Comparison of ENCODE assay signal across 1 cellular context in the genomic region with DNA sequence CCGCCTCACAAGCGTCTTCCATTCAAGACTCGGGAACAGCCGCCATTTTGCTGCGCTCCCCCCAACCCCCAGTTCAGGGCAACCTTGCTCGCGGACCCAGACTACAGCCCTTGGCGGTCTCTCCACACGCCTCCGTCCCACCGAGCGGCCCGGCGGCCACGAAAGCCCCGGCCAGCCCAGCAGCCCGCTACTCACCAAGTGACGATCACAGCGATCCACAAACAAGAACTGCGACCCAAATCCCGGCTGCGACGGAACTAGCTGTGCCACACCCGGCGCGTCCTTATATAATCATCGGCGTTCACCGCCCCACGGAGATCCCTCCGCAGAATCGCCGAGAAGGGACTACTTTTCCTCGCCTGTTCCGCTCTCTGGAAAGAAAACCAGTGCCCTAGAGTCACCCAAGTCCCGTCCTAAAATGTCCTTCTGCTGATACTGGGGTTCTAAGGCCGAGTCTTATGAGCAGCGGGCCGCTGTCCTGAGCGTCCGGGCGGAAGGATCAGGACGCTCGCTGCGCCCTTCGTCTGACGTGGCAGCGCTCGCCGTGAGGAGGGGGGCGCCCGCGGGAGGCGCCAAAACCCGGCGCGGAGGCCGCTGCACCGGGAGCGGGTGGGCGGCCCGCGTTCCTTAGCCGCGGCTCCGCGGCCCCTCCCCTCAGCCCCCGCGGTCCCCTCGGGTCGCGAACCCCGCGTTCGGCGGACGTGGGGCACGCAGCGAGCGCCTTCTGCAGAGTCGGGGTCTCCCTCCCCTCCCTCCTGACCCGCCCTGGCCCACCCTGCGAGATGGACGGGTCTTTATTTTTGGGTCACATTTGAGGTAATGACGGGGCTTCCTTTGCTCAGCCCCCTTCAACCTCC.
TF ChIP-seq lines count a peak whose summit lies in the region.

A gene (minus strand): TSS at position 259 of the 857 bp plus-strand sequence. CDS start 879 bp downstream, outside the sequence.

TF ChIP-seq in HEK293, 187 proteins besides CTCF, POLR2A, EP300 and RAD21 (continued from another document and continues in another):
- TF ChIP-seq, protein P1, sequence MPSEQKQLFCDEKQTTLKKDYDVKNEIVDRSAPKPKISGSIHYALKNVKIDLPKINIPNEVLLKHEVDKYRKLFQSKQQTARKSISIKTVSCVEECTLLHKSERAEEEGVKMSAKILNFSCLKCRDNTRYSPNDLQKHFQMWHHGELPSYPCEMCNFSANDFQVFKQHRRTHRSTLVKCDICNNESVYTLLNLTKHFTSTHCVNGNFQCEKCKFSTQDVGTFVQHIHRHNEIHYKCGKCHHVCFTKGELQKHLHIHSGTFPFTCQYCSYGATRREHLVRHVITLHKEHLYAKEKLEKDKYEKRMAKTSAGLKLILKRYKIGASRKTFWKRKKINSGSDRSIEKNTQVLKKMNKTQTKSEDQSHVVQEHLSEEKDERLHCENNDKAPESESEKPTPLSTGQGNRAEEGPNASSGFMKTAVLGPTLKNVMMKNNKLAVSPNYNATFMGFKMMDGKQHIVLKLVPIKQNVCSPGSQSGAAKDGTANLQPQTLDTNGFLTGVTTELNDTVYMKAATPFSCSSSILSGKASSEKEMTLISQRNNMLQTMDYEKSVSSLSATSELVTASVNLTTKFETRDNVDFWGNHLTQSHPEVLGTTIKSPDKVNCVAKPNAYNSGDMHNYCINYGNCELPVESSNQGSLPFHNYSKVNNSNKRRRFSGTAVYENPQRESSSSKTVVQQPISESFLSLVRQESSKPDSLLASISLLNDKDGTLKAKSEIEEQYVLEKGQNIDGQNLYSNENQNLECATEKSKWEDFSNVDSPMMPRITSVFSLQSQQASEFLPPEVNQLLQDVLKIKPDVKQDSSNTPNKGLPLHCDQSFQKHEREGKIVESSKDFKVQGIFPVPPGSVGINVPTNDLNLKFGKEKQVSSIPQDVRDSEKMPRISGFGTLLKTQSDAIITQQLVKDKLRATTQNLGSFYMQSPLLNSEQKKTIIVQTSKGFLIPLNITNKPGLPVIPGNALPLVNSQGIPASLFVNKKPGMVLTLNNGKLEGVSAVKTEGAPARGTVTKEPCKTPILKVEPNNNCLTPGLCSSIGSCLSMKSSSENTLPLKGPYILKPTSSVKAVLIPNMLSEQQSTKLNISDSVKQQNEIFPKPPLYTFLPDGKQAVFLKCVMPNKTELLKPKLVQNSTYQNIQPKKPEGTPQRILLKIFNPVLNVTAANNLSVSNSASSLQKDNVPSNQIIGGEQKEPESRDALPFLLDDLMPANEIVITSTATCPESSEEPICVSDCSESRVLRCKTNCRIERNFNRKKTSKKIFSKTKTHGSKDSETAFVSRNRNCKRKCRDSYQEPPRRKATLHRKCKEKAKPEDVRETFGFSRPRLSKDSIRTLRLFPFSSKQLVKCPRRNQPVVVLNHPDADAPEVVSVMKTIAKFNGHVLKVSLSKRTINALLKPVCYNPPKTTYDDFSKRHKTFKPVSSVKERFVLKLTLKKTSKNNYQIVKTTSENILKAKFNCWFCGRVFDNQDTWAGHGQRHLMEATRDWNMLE (tag by site-specific recombination; conservative IDR thresholded peaks at IDR 0.05; ENCODE audit: low read depth), result peak; percentile 78
- TF ChIP-seq YY1 (tag by site-specific recombination; IDR thresholded peaks at IDR 0.05) (peak; percentile 85), ZBTB7A (tag by site-specific recombination; IDR thresholded peaks at IDR 0.05; ENCODE audit: low read depth) (peak; percentile 100), KLF10 (tag by site-specific recombination; IDR thresholded peaks at IDR 0.05) (peak; percentile 93), ZNF404 (tag by site-specific recombination; IDR thresholded peaks at IDR 0.05) (peak; percentile 80; the same call in 1 of the 2 replicates), ZNF155 (tag by site-specific recombination; IDR thresholded peaks at IDR 0.05) (no peak), ZNF433 (tag by site-specific recombination; IDR thresholded peaks at IDR 0.05; ENCODE audit: low read depth) (no peak), ZNF211 (tag by site-specific recombination; IDR thresholded peaks at IDR 0.05; ENCODE audit: low read depth) (no peak), MYNN (tag by site-specific recombination; IDR thresholded peaks at IDR 0.05; ENCODE audit: borderline replicate concordance) (peak; percentile 83; the same call in 1 of the 2 replicates), ZNF623 (tag by site-specific recombination; IDR thresholded peaks at IDR 0.05) (peak; percentile 66), ZNF394 (tag by site-specific recombination; IDR thresholded peaks at IDR 0.05; ENCODE audit: borderline replicate concordance) (peak; percentile 88), WT1 (tag by site-specific recombination; IDR thresholded peaks at IDR 0.05) (peak; percentile 91), ZNF133 (tag by site-specific recombination; IDR thresholded peaks at IDR 0.05) (no peak), ZNF350 (tag by site-specific recombination; IDR thresholded peaks at IDR 0.05) (no peak), ZNF707 (tag by site-specific recombination; IDR thresholded peaks at IDR 0.05) (no peak), ZNF629 (tag by site-specific recombination; IDR thresholded peaks at IDR 0.05) (peak; percentile 98), SCRT1 (tag by site-specific recombination; IDR thresholded peaks at IDR 0.05; ENCODE audit: borderline replicate concordance) (peak; percentile 92), ZNF544 (tag by site-specific recombination; IDR thresholded peaks at IDR 0.05) (no peak), SP3 (tag by site-specific recombination; IDR thresholded peaks at IDR 0.05) (peak; percentile 99), ZNF473 (tag by site-specific recombination; IDR thresholded peaks at IDR 0.05) (no peak), ZNF335 (tag by site-specific recombination; conservative IDR thresholded peaks at IDR 0.05) (peak; percentile 99), ZIC2 (tag by site-specific recombination; IDR thresholded peaks at IDR 0.05) (peak; percentile 90), ZSCAN23 (tag by site-specific recombination; IDR thresholded peaks at IDR 0.05) (peak; percentile 99), ZNF658 (tag by site-specific recombination; IDR thresholded peaks at IDR 0.05) (peak; percentile 90; the same call in 1 of the 2 replicates), ZFP69B (tag by site-specific recombination; IDR thresholded peaks at IDR 0.05) (peak; percentile 94), ZNF585B (tag by site-specific recombination; IDR thresholded peaks at IDR 0.05) (no peak), ZNF548 (tag by site-specific recombination; IDR thresholded peaks at IDR 0.05) (0 out of 2 replicates have a peak, but pooled peaks have one; percentile 4), ZFP41 (tag by site-specific recombination; IDR thresholded peaks at IDR 0.05; ENCODE audit: borderline replicate concordance) (0 out of 2 replicates have a peak, but pooled peaks have one; percentile 75), ZNF555 (tag by site-specific recombination; conservative IDR thresholded peaks at IDR 0.05) (no peak)
- TF ChIP-seq, protein P2, sequence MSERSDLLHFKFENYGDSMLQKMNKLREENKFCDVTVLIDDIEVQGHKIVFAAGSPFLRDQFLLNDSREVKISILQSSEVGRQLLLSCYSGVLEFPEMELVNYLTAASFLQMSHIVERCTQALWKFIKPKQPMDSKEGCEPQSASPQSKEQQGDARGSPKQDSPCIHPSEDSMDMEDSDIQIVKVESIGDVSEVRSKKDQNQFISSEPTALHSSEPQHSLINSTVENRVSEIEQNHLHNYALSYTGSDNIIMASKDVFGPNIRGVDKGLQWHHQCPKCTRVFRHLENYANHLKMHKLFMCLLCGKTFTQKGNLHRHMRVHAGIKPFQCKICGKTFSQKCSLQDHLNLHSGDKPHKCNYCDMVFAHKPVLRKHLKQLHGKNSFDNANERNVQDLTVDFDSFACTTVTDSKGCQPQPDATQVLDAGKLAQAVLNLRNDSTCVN (tag by site-specific recombination; optimal IDR thresholded peaks at IDR 0.05), result peak; percentile 90
- TF ChIP-seq, protein P3, sequence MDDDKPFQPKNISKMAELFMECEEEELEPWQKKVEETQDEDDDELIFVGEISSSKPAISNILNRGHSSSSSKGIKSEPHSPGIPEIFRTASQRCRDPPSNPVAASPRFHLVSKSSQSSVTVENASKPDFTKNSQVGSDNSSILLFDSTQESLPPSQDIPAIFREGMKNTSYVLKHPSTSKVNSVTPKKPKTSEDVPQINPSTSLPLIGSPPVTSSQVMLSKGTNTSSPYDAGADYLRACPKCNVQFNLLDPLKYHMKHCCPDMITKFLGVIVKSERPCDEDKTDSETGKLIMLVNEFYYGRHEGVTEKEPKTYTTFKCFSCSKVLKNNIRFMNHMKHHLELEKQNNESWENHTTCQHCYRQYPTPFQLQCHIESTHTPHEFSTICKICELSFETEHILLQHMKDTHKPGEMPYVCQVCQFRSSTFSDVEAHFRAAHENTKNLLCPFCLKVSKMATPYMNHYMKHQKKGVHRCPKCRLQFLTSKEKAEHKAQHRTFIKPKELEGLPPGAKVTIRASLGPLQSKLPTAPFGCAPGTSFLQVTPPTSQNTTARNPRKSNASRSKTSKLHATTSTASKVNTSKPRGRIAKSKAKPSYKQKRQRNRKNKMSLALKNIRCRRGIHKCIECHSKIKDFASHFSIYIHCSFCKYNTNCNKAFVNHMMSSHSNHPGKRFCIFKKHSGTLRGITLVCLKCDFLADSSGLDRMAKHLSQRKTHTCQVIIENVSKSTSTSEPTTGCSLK (tag by site-specific recombination; IDR thresholded peaks at IDR 0.05), result no peak
- TF ChIP-seq, protein P4, sequence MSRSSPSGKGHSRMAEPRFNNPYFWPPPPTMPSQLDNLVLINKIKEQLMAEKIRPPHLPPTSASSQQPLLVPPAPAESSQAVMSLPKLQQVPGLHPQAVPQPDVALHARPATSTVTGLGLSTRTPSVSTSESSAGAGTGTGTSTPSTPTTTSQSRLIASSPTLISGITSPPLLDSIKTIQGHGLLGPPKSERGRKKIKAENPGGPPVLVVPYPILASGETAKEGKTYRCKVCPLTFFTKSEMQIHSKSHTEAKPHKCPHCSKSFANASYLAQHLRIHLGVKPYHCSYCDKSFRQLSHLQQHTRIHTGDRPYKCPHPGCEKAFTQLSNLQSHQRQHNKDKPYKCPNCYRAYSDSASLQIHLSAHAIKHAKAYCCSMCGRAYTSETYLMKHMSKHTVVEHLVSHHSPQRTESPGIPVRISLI (tag by site-specific recombination; IDR thresholded peaks at IDR 0.05), result no peak
- TF ChIP-seq, protein P5, sequence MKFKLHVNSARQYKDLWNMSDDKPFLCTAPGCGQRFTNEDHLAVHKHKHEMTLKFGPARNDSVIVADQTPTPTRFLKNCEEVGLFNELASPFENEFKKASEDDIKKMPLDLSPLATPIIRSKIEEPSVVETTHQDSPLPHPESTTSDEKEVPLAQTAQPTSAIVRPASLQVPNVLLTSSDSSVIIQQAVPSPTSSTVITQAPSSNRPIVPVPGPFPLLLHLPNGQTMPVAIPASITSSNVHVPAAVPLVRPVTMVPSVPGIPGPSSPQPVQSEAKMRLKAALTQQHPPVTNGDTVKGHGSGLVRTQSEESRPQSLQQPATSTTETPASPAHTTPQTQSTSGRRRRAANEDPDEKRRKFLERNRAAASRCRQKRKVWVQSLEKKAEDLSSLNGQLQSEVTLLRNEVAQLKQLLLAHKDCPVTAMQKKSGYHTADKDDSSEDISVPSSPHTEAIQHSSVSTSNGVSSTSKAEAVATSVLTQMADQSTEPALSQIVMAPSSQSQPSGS (tag by site-specific recombination; IDR thresholded peaks at IDR 0.05; ENCODE audit: low read depth), result peak; percentile 86
- TF ChIP-seq, protein P6, sequence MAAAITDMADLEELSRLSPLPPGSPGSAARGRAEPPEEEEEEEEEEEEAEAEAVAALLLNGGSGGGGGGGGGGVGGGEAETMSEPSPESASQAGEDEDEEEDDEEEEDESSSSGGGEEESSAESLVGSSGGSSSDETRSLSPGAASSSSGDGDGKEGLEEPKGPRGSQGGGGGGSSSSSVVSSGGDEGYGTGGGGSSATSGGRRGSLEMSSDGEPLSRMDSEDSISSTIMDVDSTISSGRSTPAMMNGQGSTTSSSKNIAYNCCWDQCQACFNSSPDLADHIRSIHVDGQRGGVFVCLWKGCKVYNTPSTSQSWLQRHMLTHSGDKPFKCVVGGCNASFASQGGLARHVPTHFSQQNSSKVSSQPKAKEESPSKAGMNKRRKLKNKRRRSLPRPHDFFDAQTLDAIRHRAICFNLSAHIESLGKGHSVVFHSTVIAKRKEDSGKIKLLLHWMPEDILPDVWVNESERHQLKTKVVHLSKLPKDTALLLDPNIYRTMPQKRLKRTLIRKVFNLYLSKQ (tag by site-specific recombination; IDR thresholded peaks at IDR 0.05; ENCODE audit: borderline replicate concordance), result no peak; the same call in 1 of the 2 replicates
- TF ChIP-seq, protein P7, sequence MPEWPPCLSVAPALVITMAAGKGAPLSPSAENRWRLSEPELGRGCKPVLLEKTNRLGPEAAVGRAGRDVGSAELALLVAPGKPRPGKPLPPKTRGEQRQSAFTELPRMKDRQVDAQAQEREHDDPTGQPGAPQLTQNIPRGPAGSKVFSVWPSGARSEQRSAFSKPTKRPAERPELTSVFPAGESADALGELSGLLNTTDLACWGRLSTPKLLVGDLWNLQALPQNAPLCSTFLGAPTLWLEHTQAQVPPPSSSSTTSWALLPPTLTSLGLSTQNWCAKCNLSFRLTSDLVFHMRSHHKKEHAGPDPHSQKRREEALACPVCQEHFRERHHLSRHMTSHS (tag by site-specific recombination; IDR thresholded peaks at IDR 0.05), result peak; percentile 89; the same call in 1 of the 2 replicates
- TF ChIP-seq, protein P8, sequence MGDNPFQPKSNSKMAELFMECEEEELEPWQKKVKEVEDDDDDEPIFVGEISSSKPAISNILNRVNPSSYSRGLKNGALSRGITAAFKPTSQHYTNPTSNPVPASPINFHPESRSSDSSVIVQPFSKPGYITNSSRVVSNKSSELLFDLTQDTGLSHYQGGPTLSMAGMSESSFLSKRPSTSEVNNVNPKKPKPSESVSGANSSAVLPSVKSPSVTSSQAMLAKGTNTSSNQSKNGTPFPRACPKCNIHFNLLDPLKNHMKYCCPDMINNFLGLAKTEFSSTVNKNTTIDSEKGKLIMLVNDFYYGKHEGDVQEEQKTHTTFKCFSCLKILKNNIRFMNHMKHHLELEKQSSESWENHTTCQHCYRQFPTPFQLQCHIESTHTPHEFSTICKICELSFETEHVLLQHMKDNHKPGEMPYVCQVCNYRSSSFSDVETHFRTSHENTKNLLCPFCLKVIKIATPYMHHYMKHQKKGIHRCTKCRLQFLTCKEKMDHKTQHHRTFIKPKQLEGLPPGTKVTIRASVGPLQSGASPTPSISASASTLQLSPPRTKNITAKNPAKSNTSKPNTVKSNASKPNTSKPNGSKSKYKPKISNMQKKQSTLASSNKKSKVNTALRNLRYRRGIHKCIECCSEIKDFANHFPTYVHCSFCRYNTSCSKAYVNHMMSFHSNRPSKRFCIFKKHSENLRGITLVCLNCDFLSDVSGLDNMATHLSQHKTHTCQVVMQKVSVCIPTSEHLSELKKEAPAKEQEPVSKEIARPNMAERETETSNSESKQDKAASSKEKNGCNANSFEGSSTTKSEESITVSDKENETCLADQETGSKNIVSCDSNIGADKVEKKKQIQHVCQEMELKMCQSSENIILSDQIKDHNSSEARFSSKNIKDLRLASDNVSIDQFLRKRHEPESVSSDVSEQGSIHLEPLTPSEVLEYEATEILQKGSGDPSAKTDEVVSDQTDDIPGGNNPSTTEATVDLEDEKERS (tag by site-specific recombination; IDR thresholded peaks at IDR 0.05), result peak; percentile 65; the same call in 1 of the 2 replicates
- TF ChIP-seq, protein P9, sequence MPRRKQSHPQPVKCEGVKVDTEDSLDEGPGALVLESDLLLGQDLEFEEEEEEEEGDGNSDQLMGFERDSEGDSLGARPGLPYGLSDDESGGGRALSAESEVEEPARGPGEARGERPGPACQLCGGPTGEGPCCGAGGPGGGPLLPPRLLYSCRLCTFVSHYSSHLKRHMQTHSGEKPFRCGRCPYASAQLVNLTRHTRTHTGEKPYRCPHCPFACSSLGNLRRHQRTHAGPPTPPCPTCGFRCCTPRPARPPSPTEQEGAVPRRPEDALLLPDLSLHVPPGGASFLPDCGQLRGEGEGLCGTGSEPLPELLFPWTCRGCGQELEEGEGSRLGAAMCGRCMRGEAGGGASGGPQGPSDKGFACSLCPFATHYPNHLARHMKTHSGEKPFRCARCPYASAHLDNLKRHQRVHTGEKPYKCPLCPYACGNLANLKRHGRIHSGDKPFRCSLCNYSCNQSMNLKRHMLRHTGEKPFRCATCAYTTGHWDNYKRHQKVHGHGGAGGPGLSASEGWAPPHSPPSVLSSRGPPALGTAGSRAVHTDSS (tag by site-specific recombination; IDR thresholded peaks at IDR 0.05), result peak; percentile 47; the same call in 1 of the 2 replicates
